ENCODE assay signal across 1 cellular context in the genomic region with DNA sequence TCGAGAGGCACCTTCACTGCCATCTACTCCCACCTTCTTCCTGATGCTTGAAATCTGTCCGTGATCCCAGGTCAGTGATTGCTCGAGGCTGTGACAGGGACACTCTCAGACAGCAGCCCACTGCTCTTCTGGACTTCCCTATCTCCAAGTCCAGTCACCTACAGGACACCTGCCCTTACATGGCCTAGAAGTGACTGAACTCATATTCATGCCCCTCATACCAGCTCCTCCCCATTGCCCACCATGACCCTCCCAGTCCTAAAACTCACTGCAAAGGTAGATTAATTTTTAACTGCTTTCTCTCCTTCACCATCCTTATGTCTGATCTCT.
TF ChIP-seq lines count a peak whose summit lies in the region.

No MANE protein-coding gene starts in this region.

TF ChIP-seq in H1, 55 proteins besides CTCF, POLR2A, EP300 and RAD21:
- TF ChIP-seq CREB1 (IDR thresholded peaks at IDR 0.05) (no peak), KDM4A (IDR thresholded peaks at IDR 0.05; ENCODE audit: low read depth, low read length, severe bottlenecking) (no peak), BACH1 (IDR thresholded peaks at IDR 0.05; ENCODE audit: low read length) (no peak), NANOG (IDR thresholded peaks at IDR 0.05; ENCODE audit: insufficient read depth, low read depth, low read length, poor library complexity, severe bottlenecking) (no peak), CBX5 (IDR thresholded peaks at IDR 0.05; ENCODE audit: low read depth, low read length) (no peak), CHD1 (IDR thresholded peaks at IDR 0.05; ENCODE audit: low read depth, low read length) (no peak), CBX8 (IDR thresholded peaks at IDR 0.05; ENCODE audit: borderline replicate concordance, low read depth, low read length) (no peak)
